ENCODE assay signal across 8 cellular contexts in the genomic region with DNA sequence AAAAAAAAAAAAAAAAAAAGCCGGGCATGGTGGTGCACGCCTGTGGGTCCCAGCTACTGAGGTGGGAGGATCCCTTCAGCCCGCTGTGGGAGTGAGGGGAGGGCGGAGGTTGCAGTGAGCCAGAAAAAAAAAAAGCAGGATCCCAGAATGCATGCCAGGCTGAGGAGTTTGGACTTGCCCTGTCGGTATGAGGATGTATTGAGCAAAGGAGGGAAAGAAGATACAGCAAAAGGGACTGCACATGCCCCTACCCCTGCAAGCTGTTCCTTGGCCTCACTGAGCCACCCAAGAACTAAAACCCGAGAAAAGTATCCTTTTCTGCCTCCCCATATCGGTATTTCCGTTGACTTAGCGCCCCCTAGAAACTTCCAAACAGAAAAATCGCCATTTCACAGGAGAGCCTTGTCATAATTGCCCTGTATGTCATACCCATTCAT. TPM values are rescaled to one million over a fixed set of nuclear protein-coding genes. Genes with fewer than 3 reads are reported as not detected.
A peak's percentile ranks its signal among the peaks of the same experiment; 100 is the strongest.
DNase-seq lines count a peak whose midpoint lies in the region; ATAC-seq and TF ChIP-seq lines count a peak whose summit lies in the region.

No MANE protein-coding gene starts in this region.

- peak overlapping the region; percentile 100 for H3K4me3 Mint-ChIP-seq in activated naive CD8-positive, alpha-beta T cell treated with anti-CD3 and anti-CD28 coated beads, Interleukin-2, amount 50 U/mL, for 24 hours
- peak overlapping the region; percentile 42 for H3K4me3 Mint-ChIP-seq in natural killer cell treated with Interleukin-12 subunit alpha and Interleukin-12 subunit beta and Interleukin-15 and Interleukin-18, amount 100 ng/mL, for 72 hours

- no peaks in the 10 kb centered on the region for H3K9me3 Mint-ChIP-seq in activated naive CD8-positive, alpha-beta T cell treated with anti-CD3 and anti-CD28 coated beads, Interleukin-2, amount 50 U/mL, for 24 hours
- H3K9me3 Mint-ChIP-seq in natural killer cell treated with Interleukin-12 subunit alpha and Interleukin-12 subunit beta and Interleukin-15 and Interleukin-18, amount 100 ng/mL, for 72 hours: no peaks in the 10 kb centered on the region

- ATAC-seq in activated naive CD8-positive, alpha-beta T cell treated with anti-CD3 and anti-CD28 coated beads, Interleukin-2, amount 50 U/mL, for 24 hours: no peak
- no peak for ATAC-seq in natural killer cell treated with Interleukin-12 subunit alpha and Interleukin-12 subunit beta and Interleukin-15 and Interleukin-18, amount 100 ng/mL, for 72 hours
- no peak for ATAC-seq in HG03108 (IDR thresholded peaks at IDR 0.05; ENCODE audit: unreplicated experiment)

- H3K36me3 Mint-ChIP-seq in activated naive CD8-positive, alpha-beta T cell treated with anti-CD3 and anti-CD28 coated beads, Interleukin-2, amount 50 U/mL, for 24 hours (ENCODE audit: low read depth): peaks cover 33% of the 10 kb centered on the region
- no peaks in the 10 kb centered on the region for H3K36me3 Mint-ChIP-seq in natural killer cell treated with Interleukin-12 subunit alpha and Interleukin-12 subunit beta and Interleukin-15 and Interleukin-18, amount 100 ng/mL, for 72 hours

- DNase-seq in DMS53 (lab: John Stamatoyannopoulos, UW) (peak; percentile 54), DMS53 treated with DMSO at 0.1 percent for 48 hours (lab: John Stamatoyannopoulos, UW; ENCODE audit: unreplicated experiment) (no peak), cerebellar cortex (ENCODE audit: low spot score) (no peak), posterior vena cava (ENCODE audit: low spot score) (no peak)
- DNase-seq in activated naive CD8-positive, alpha-beta T cell treated with anti-CD3 and anti-CD28 coated beads, Interleukin-2, amount 50 U/mL, for 24 hours: peak; percentile 28
- DNase-seq in natural killer cell treated with Interleukin-12 subunit alpha and Interleukin-12 subunit beta and Interleukin-15 and Interleukin-18, amount 100 ng/mL, for 72 hours (ENCODE audit: low spot score): no peak

- peaks cover 46% of the 10 kb centered on the region for H3K4me1 Mint-ChIP-seq in activated naive CD8-positive, alpha-beta T cell treated with anti-CD3 and anti-CD28 coated beads, Interleukin-2, amount 50 U/mL, for 24 hours
- peaks cover 16 to 18% of the 10 kb centered on the region in 2 donors for H3K4me1 Mint-ChIP-seq in natural killer cell treated with Interleukin-12 subunit alpha and Interleukin-12 subunit beta and Interleukin-15 and Interleukin-18, amount 100 ng/mL, for 72 hours (ENCODE audit: low read depth in 2 of 2)

- TF ChIP-seq CTCF in LNCAP (IDR thresholded peaks at IDR 0.05): peak; percentile 38; the same call in 1 of the 2 replicates

- peaks cover 2% of the 10 kb centered on the region for H3K27me3 Mint-ChIP-seq in activated naive CD8-positive, alpha-beta T cell treated with anti-CD3 and anti-CD28 coated beads, Interleukin-2, amount 50 U/mL, for 24 hours
- H3K27me3 Mint-ChIP-seq in natural killer cell treated with Interleukin-12 subunit alpha and Interleukin-12 subunit beta and Interleukin-15 and Interleukin-18, amount 100 ng/mL, for 72 hours: no peaks in the 10 kb centered on the region

- peak overlapping the region; percentile 74 for H3K27ac Mint-ChIP-seq in activated naive CD8-positive, alpha-beta T cell treated with anti-CD3 and anti-CD28 coated beads, Interleukin-2, amount 50 U/mL, for 24 hours
- H3K27ac Mint-ChIP-seq in natural killer cell treated with Interleukin-12 subunit alpha and Interleukin-12 subunit beta and Interleukin-15 and Interleukin-18, amount 100 ng/mL, for 72 hours: no peak overlapping the region

- intact Hi-C loops in posterior vena cava (cut with DNase I): loop anchor here in 1 of 2 donors (10.0 kb wide), 1 partner anchor 118 kb away; no protein-coding TSS in a partner anchor

RNA-seq across cellular contexts. Expression of a gene that starts 1.3 kb away (rescaled TPM):
- 100 to 1,000 TPM in 1 of 2 donors, 10 to 100 TPM in 1; 47.9 to 135 TPM for total RNA-seq in natural killer cell treated with Interleukin-12 subunit alpha and Interleukin-12 subunit beta and Interleukin-15 and Interleukin-18, amount 100 ng/mL, for 72 hours
- 10 to 100 TPM; 28.3 to 37.7 TPM for total RNA-seq in posterior vena cava

RNA-seq across cellular contexts. Expression of a gene that starts 11.0 kb away (rescaled TPM):
- 10 to 100 TPM; 54.0 to 67.5 TPM for total RNA-seq in natural killer cell treated with Interleukin-12 subunit alpha and Interleukin-12 subunit beta and Interleukin-15 and Interleukin-18, amount 100 ng/mL, for 72 hours
- 10 to 100 TPM; 62.5 to 82.1 TPM for total RNA-seq in posterior vena cava

RNA-seq across cellular contexts. Expression of a gene that starts 16.6 kb away (rescaled TPM):
- total RNA-seq in natural killer cell treated with Interleukin-12 subunit alpha and Interleukin-12 subunit beta and Interleukin-15 and Interleukin-18, amount 100 ng/mL, for 72 hours: not detected
- 1 to 10 TPM; 4.4 to 8.7 TPM for total RNA-seq in posterior vena cava

RNA-seq across cellular contexts. Expression of a gene that starts 23.1 kb away (rescaled TPM):
- 1 to 10 TPM; 1.8 to 2.2 TPM for total RNA-seq in natural killer cell treated with Interleukin-12 subunit alpha and Interleukin-12 subunit beta and Interleukin-15 and Interleukin-18, amount 100 ng/mL, for 72 hours
- total RNA-seq in posterior vena cava: not detected

RNA-seq across cellular contexts. Expression of a gene that starts 30.2 kb away (rescaled TPM):
- 1 to 10 TPM; 3.4 to 6.4 TPM for total RNA-seq in natural killer cell treated with Interleukin-12 subunit alpha and Interleukin-12 subunit beta and Interleukin-15 and Interleukin-18, amount 100 ng/mL, for 72 hours
- under 1 TPM; 0.43 to 0.79 TPM for total RNA-seq in posterior vena cava

Comparison
In these comparisons a context has a peak if more than half of its experiments do, and no peak if none do; other contexts are left out.
1. DNase-seq: peak in DMS53 (single experiment) and activated naive CD8-positive, alpha-beta T cell treated with anti-CD3 and anti-CD28 coated beads, Interleukin-2, amount 50 U/mL, for 24 hours (single experiment); none in DMS53 treated with DMSO at 0.1 percent for 48 hours (single experiment), natural killer cell treated with Interleukin-12 subunit alpha and Interleukin-12 subunit beta and Interleukin-15 and Interleukin-18, amount 100 ng/mL, for 72 hours (single experiment), cerebellar cortex (single experiment) and posterior vena cava (single experiment).
2. RNA of a gene that starts 16.6 kb away (total RNA-seq): 4.4 to 8.7 TPM in posterior vena cava; not detected in natural killer cell treated with Interleukin-12 subunit alpha and Interleukin-12 subunit beta and Interleukin-15 and Interleukin-18, amount 100 ng/mL, for 72 hours; every median in the first group is over 4 times any median in the second.